18 cellular contexts compared by ENCODE assay signal in genomic region chr4:168736831-168737230, GRCh38.
A peak's percentile ranks its signal among the peaks of the same experiment; 100 is the strongest.
DNase-seq lines count a peak whose midpoint lies in the region; ATAC-seq and TF ChIP-seq lines count a peak whose summit lies in the region.
"Had no signal": no experiment of that assay in that cellular context is flagged by ENCODE, and none has a peak within 500 bp of the region (broad histone marks: within the 10 kb centered on the region; RNA-seq: fewer than 3 reads in every experiment).

No MANE protein-coding gene starts in this region.

- H3K4me1 Mint-ChIP-seq in WTC11 = peaks cover 35% of the 10 kb centered on the region
- peaks cover 74% of the 10 kb centered on the region for H3K4me1 Mint-ChIP-seq in nephron
- H3K4me1 Mint-ChIP-seq: CD4-positive, CD25-positive, alpha-beta regulatory T cell had no signal

- TF ChIP-seq CTCF in IMR-90 (conservative IDR thresholded peaks at IDR 0.05; ENCODE audit: low read depth, low read length) (no peak), WTC11 (IDR thresholded peaks at IDR 0.05) (no peak), nephron (IDR thresholded peaks at IDR 0.05; ENCODE audit: unreplicated experiment in 3 of 3) (no peak), psoas muscle (IDR thresholded peaks at IDR 0.05) (no peak)

- dilution Hi-C loops in IMR-90 (cut with HindIII; ENCODE audit: low sequenced_read_pairs, unreplicated experiment) = no loop called here

- H2BK20ac ChIP-seq in IMR-90 (ENCODE audit: low read depth, low read length) = 0 out of 2 replicates have a peak overlapping the region, but pooled peaks have one; percentile 27

- H3K27me3 Mint-ChIP-seq in WTC11 (ENCODE audit: low read depth) = no peaks in the 10 kb centered on the region
- H3K27me3 Mint-ChIP-seq in nephron (ENCODE audit: low read depth) = no peaks in the 10 kb centered on the region

- no peak overlapping the region for H3K4ac ChIP-seq in IMR-90 (ENCODE audit: low read depth, low read length)
- H3K4ac ChIP-seq in trophoblast cell (ENCODE audit: low read depth, low read length) = no peak overlapping the region

- no peaks in the 10 kb centered on the region for H3K9me3 Mint-ChIP-seq in WTC11
- H3K9me3 Mint-ChIP-seq in nephron = no peaks in the 10 kb centered on the region

- no peak overlapping the region for H3K4me3 ChIP-seq in IMR-90 (ENCODE audit: insufficient read depth, low read depth, low read length)
- no peak overlapping the region for H3K4me3 ChIP-seq in trophoblast cell (ENCODE audit: low read depth, low read length)
- no peak overlapping the region for H3K4me3 ChIP-seq in psoas muscle
- H3K4me3 ChIP-seq: BLaER1, MG63 had no signal

- H3K18ac ChIP-seq in IMR-90 (ENCODE audit: low read depth, low read length) (peak overlapping the region; percentile 22; the same call in 1 of the 2 replicates), trophoblast cell (ENCODE audit: low read length) (no peak overlapping the region)

- H3K27ac ChIP-seq in IMR-90 (ENCODE audit: insufficient read depth, low read length) = no peak overlapping the region
- peak overlapping the region; percentile 75 for H3K27ac ChIP-seq in trophoblast cell (ENCODE audit: low read depth, low read length)
- no peak overlapping the region for H3K27ac ChIP-seq in psoas muscle
- H3K27ac ChIP-seq: BLaER1 had no signal

- H3K23ac ChIP-seq in IMR-90 (ENCODE audit: low read depth, low read length) (no peak overlapping the region), trophoblast cell (ENCODE audit: low read length) (no peak overlapping the region)

- H3K4me3 Mint-ChIP-seq in WTC11 (no peak overlapping the region), nephron (peak overlapping the region in 1 of 3 experiments; percentile 20)
- H3K4me3 Mint-ChIP-seq: CD4-positive, CD25-positive, alpha-beta regulatory T cell had no signal

- CTCF ChIA-PET in IMR-90 (lab: Yijun Ruan, JAX) (no interaction called here), WTC11 (lab: Charles Lee) (interaction anchor here (1.0 to 1.7 kb wide), 3 partner anchors 26 to 185 kb away, joined by 3 to 4 read pairs (median 4); no protein-coding TSS in a partner anchor)

- no peak for TF ChIP-seq POLR2A in IMR-90 (IDR thresholded peaks at IDR 0.05; ENCODE audit: low read depth, low read length)

- H3K27ac Mint-ChIP-seq in WTC11 (peak overlapping the region; percentile 8; the same call in 1 of the 2 replicates), nephron (peak overlapping the region; percentile 93 to 95 (median 95))
- H3K27ac Mint-ChIP-seq: CD4-positive, CD25-positive, alpha-beta regulatory T cell had no signal

- H3K36me3 Mint-ChIP-seq in WTC11 (no peaks in the 10 kb centered on the region), nephron (ENCODE audit: low read depth) (peaks cover 54% of the 10 kb centered on the region)
- H3K36me3 Mint-ChIP-seq: CD4-positive, CD25-positive, alpha-beta regulatory T cell had no signal

- H4K8ac ChIP-seq in IMR-90 (ENCODE audit: low read depth in 2 of 2, low read length in 2 of 2) (no peak overlapping the region; a peak in 1 of 4 replicates), trophoblast cell (ENCODE audit: low read depth, low read length) (no peak overlapping the region)

- H3K9me3 ChIP-seq in IMR-90 (ENCODE audit: control insufficient read depth, insufficient read depth, low read length) = no peaks in the 10 kb centered on the region
- H3K9me3 ChIP-seq in trophoblast cell (ENCODE audit: insufficient read depth, low read depth, low read length) = no peaks in the 10 kb centered on the region
- no peaks in the 10 kb centered on the region for H3K9me3 ChIP-seq in psoas muscle
- H3K9me3 ChIP-seq: BLaER1, MG63 had no signal

- H3K4me1 ChIP-seq in IMR-90 (ENCODE audit: control insufficient read depth, insufficient read depth, low read length) (peaks cover 5% of the 10 kb centered on the region), trophoblast cell (ENCODE audit: control insufficient read depth in 1 of 2, insufficient read depth in 2 of 2, low read length in 2 of 2) (peaks cover 15 to 16% of the 10 kb centered on the region in 2 experiments), psoas muscle (peaks cover 19% of the 10 kb centered on the region)
- H3K4me1 ChIP-seq: BLaER1 had no signal

- H3K36me3 ChIP-seq in IMR-90 (ENCODE audit: control insufficient read depth, insufficient read depth, low read length) (no peaks in the 10 kb centered on the region), trophoblast cell (ENCODE audit: control insufficient read depth in 1 of 2, insufficient read depth in 2 of 2, low read length in 2 of 2) (peaks cover 1% of the 10 kb centered on the region in 2 experiments), psoas muscle (ENCODE audit: insufficient read depth in 1 of 2, low read depth in 1 of 2) (no peaks in the 10 kb centered on the region)
- H3K36me3 ChIP-seq: BLaER1, MG63 had no signal

- H3K14ac ChIP-seq in IMR-90 (replicated peaks; ENCODE audit: low read depth, low read length) = no peak overlapping the region; the same call in 1 of the 2 replicates
- no peak overlapping the region for H3K14ac ChIP-seq in trophoblast cell (ENCODE audit: low read length)

- WGBS in IMR-90 (ENCODE audit: extremely low coverage in 2 of 2, insufficient read length in 1 of 2), 2 experiments = no CpG with 5 or more reads among the region's 4 CpGs
- WGBS in trophoblast cell (ENCODE audit: extremely low coverage, insufficient coverage, insufficient read length) = no CpG with 5 or more reads among the region's 4 CpGs
- WGBS in psoas muscle, 3 donors = 69 to 80% (median 78%) methylated on average over 4 of the region's 4 CpGs

- intact Hi-C loops in IMR-90 (cut with micrococcal nuclease) (no loop called here), psoas muscle (cut with DNase I) (no loop called here)

- no peaks in the 10 kb centered on the region for H3K9me1 ChIP-seq in IMR-90 (ENCODE audit: insufficient read depth, low read length)

- H3K9ac ChIP-seq in IMR-90 (ENCODE audit: low read depth, low read length) (no peak overlapping the region), trophoblast cell (ENCODE audit: low read length) (no peak overlapping the region)
- H3K9ac ChIP-seq: BLaER1 had no signal

- POLR2A ChIA-PET in IMR-90 (lab: Charles Lee; ENCODE audit: unreplicated experiment) = no interaction called here
- POLR2A ChIA-PET in WTC11 (lab: Charles Lee) = no interaction called here

- H4K5ac ChIP-seq in IMR-90 (ENCODE audit: low read depth, low read length) = no peak overlapping the region

- no peak overlapping the region for H2BK12ac ChIP-seq in trophoblast cell (ENCODE audit: low read length)

- no peak overlapping the region for H3K56ac ChIP-seq in IMR-90 (ENCODE audit: extremely low read depth, insufficient read depth, low read length)

- H3K4me2 ChIP-seq in IMR-90 (ENCODE audit: low read depth, low read length) (no peak overlapping the region), trophoblast cell (ENCODE audit: low read length) (peak overlapping the region; percentile 43)
- H3K4me2 ChIP-seq: BLaER1 had no signal

- H2BK120ac ChIP-seq in IMR-90 (ENCODE audit: low read depth, low read length) = no peak overlapping the region; the same call in 1 of the 2 replicates
- no peak overlapping the region for H2BK120ac ChIP-seq in trophoblast cell (ENCODE audit: insufficient read depth, low read length, poor library complexity)

- no peak overlapping the region for H2AFZ ChIP-seq in IMR-90 (replicated peaks; ENCODE audit: low read length, poor library complexity)
- no peak overlapping the region for H2AFZ ChIP-seq in trophoblast cell (ENCODE audit: insufficient read depth, low read length, poor library complexity)

- H3K27me3 ChIP-seq in IMR-90 (ENCODE audit: control insufficient read depth, insufficient read depth, low read length) (no peaks in the 10 kb centered on the region), trophoblast cell (ENCODE audit: insufficient read depth, low read length) (no peaks in the 10 kb centered on the region), psoas muscle (ENCODE audit: insufficient read depth in 3 of 3, low read length in 2 of 3) (no peaks in the 10 kb centered on the region)
- H3K27me3 ChIP-seq: BLaER1, MG63 had no signal

- H3K79me1 ChIP-seq in IMR-90 (ENCODE audit: low read depth in 1 of 2, low read length in 2 of 2) (no peaks in the 10 kb centered on the region), trophoblast cell (ENCODE audit: low read length) (peaks cover 13% of the 10 kb centered on the region)

- in situ Hi-C loops in IMR-90 (cut with MboI; ENCODE audit: low sequenced_read_pairs) = no loop called here

- no peak overlapping the region for H4K12ac ChIP-seq in trophoblast cell (ENCODE audit: low read depth, low read length)

- no peak overlapping the region for H2BK5ac ChIP-seq in IMR-90 (ENCODE audit: low read depth, low read length, poor library complexity, severe bottlenecking)
- H2BK5ac ChIP-seq in trophoblast cell (ENCODE audit: low read depth, low read length, poor library complexity) = no peak overlapping the region

- no peaks in the 10 kb centered on the region for H3K79me2 ChIP-seq in trophoblast cell (ENCODE audit: control insufficient read depth, insufficient read depth, low read length, poor library complexity)

- no peak overlapping the region for H4K91ac ChIP-seq in IMR-90 (ENCODE audit: insufficient read depth, low read depth, low read length)
- no peak overlapping the region for H4K91ac ChIP-seq in trophoblast cell (ENCODE audit: low read depth, low read length)

- no peak for TF ChIP-seq RAD21 in IMR-90 (IDR thresholded peaks at IDR 0.05; ENCODE audit: low read length)

- no peak overlapping the region for H2BK15ac ChIP-seq in IMR-90 (ENCODE audit: low read depth, low read length)

- ATAC-seq in IMR-90 (ENCODE audit: low read depth) (no peak), WTC11 (no peak), HG03442 (IDR thresholded peaks at IDR 0.05; ENCODE audit: unreplicated experiment) (no peak), psoas muscle (no peak)

- H4K20me1 ChIP-seq in IMR-90 (ENCODE audit: insufficient read depth, low read length) = no peaks in the 10 kb centered on the region
- H4K20me1 ChIP-seq: BLaER1 had no signal

- H2AK9ac ChIP-seq in IMR-90 (replicated peaks; ENCODE audit: low read depth, low read length, poor library complexity) = no peak overlapping the region

- no peak for DNase-seq in IMR-90
- no peak for DNase-seq in WTC11 (ENCODE audit: low spot score)
- no peak for DNase-seq in trophoblast cell
- DNase-seq in psoas muscle = no peak
- DNase-seq in H4 (ENCODE audit: low spot score) = no peak
- no peak for DNase-seq in mesenteric fat pad (ENCODE audit: low spot score)
- DNase-seq: CD4-positive, CD25-positive, alpha-beta regulatory T cell; H7; MG63; NCI-H1105 treated with DMSO at 0.1 percent for 48 hours; NCI-H2029; NCI-H446; NCI-H69; Right ventricle myocardium superior; RPMI8226 had no signal

- no TSS peak for BruUV-seq in IMR-90 (replicated peaks; lab: Mats Ljungman, UMichigan)

- peak overlapping the region; percentile 18; the same call in 1 of the 2 replicates for H2AK5ac ChIP-seq in IMR-90 (ENCODE audit: low read depth, low read length)
- no peak overlapping the region for H2AK5ac ChIP-seq in trophoblast cell (ENCODE audit: low read length)

TF ChIP-seq in IMR-90, 13 proteins besides CTCF, POLR2A, EP300 and RAD21:
- TF ChIP-seq CHD1 (IDR thresholded peaks at IDR 0.05; ENCODE audit: low read depth, low read length) = no peak
- TF ChIP-seq MAFK (IDR thresholded peaks at IDR 0.05; ENCODE audit: low read depth, low read length) = no peak
TF ChIP-seq in IMR-90: peak in this region for 0.

TF ChIP-seq in WTC11, 78 proteins besides CTCF, POLR2A, EP300 and RAD21 (continues in another document):
- no peak for TF ChIP-seq MAX (CRISPR knock-in tag; IDR thresholded peaks at IDR 0.05)
